ENCODE assay signal across 10 cellular contexts in the genomic region with DNA sequence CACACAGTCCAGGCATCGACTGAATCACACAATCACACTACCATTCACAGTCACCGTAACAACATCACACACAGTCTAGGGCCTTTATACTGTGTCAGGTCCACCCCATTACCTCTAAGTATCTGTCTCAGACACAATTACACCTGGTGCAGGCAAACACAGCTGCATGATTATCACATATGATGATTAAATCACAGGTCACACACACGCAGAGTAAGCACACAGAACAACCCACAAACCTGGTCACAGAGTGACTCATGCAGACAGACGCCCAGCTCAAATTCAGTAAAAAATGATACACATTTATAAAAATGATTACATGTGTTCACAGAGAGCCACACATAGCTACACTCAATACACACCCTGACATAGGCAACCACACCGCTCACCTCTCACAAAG. TPM values are rescaled to one million over a fixed set of nuclear protein-coding genes. Genes with fewer than 3 reads are reported as not detected.
DNase-seq lines count a peak whose midpoint lies in the region; ATAC-seq and TF ChIP-seq lines count a peak whose summit lies in the region.
"Had no signal": no experiment of that assay in that cellular context is flagged by ENCODE, and none has a peak within 500 bp of the region (broad histone marks: within the 10 kb centered on the region; RNA-seq: fewer than 3 reads in every experiment).

No MANE protein-coding gene starts in this region.

- no peak overlapping the region for H3K9ac ChIP-seq in MM.1S (ENCODE audit: low read length)

- no peaks in the 10 kb centered on the region for H3K9me2 ChIP-seq in MM.1S (replicated peaks; ENCODE audit: insufficient read depth, low read length)

- TF ChIP-seq CTCF in GM12864 (IDR thresholded peaks at IDR 0.05; ENCODE audit: low read depth, low read length, missing control alignments) (no peak), MM.1S (IDR thresholded peaks at IDR 0.05; ENCODE audit: low read length) (no peak), dorsolateral prefrontal cortex (IDR thresholded peaks at IDR 0.05 in 54 of 56, conservative IDR thresholded peaks at IDR 0.05 in 2 of 56; ENCODE audit: low read depth in 1 of 56, partially characterized antibody in 56 of 56) (no peak), osteoblast (IDR thresholded peaks at IDR 0.05; ENCODE audit: extremely low read depth, low read depth, low read length) (no peak)

- no peaks in the 10 kb centered on the region for H3K9me3 ChIP-seq in MM.1S (replicated peaks; ENCODE audit: insufficient read depth, low read length)
- no peaks in the 10 kb centered on the region for H3K9me3 ChIP-seq in osteoblast (ENCODE audit: low read depth, low read length)
- H3K9me3 ChIP-seq: sigmoid colon had no signal

- H3K4me2 ChIP-seq in MM.1S (ENCODE audit: low read depth, low read length), result peak overlapping the region; percentile 62; the same call in 1 of the 2 replicates
- H3K4me2 ChIP-seq in osteoblast (ENCODE audit: insufficient read depth, low read length), result peak overlapping the region; percentile 82

- intact Hi-C loops in dorsolateral prefrontal cortex (cut with DNase I), result loop anchor here (2.0 kb wide), 2 partner anchors 55 to 193 kb away; a partner anchor contains a TSS
- intact Hi-C loops in posterior cingulate gyrus (cut with DNase I), result loop anchor here (2.0 kb wide), 2 partner anchors 21 to 47 kb away; a partner anchor contains a TSS

- H4K20me1 ChIP-seq in MM.1S (ENCODE audit: insufficient read depth, low read length) (no peaks in the 10 kb centered on the region), osteoblast (ENCODE audit: insufficient read depth, low read length) (peaks cover 7% of the 10 kb centered on the region)

- peaks cover 10% of the 10 kb centered on the region for H3K79me2 ChIP-seq in MM.1S (ENCODE audit: low read length)
- peaks cover 47% of the 10 kb centered on the region for H3K79me2 ChIP-seq in osteoblast (ENCODE audit: insufficient read depth, low read length)

- no peak overlapping the region for H2AFZ ChIP-seq in MM.1S (ENCODE audit: low read length)
- no peak overlapping the region for H2AFZ ChIP-seq in osteoblast (ENCODE audit: low read length)

- H3K4me3 ChIP-seq in GM12864 (ENCODE audit: low read depth, low read length) (peak overlapping the region; percentile 92; the same call in 1 of the 2 replicates), MM.1S (ENCODE audit: low read length) (peak overlapping the region; percentile 90; the same call in 1 of the 2 replicates), dorsolateral prefrontal cortex (peak overlapping the region in 56 of 59 donors; percentile 70 to 98 (median 86)), osteoblast (ENCODE audit: insufficient read depth, low read length) (peak overlapping the region; percentile 91)

- H3K27me3 ChIP-seq in MM.1S (replicated peaks; ENCODE audit: insufficient read depth, low read length), result no peaks in the 10 kb centered on the region
- no peaks in the 10 kb centered on the region for H3K27me3 ChIP-seq in dorsolateral prefrontal cortex
- no peaks in the 10 kb centered on the region for H3K27me3 ChIP-seq in osteoblast (ENCODE audit: insufficient read depth, low read length)
- H3K27me3 ChIP-seq: sigmoid colon had no signal

- peaks cover 7% of the 10 kb centered on the region; the same call in 1 of the 2 replicates for H3K4me1 ChIP-seq in MM.1S (ENCODE audit: low read length)
- peaks cover 20% of the 10 kb centered on the region for H3K4me1 ChIP-seq in osteoblast (ENCODE audit: insufficient read depth, low read length)

- H3K36me3 ChIP-seq in MM.1S (replicated peaks; ENCODE audit: insufficient read depth, low read length) (no peaks in the 10 kb centered on the region), osteoblast (ENCODE audit: insufficient read depth, low read length) (no peaks in the 10 kb centered on the region)

- H3F3A ChIP-seq in MM.1S (ENCODE audit: insufficient read depth, low read length), result no peaks in the 10 kb centered on the region

- H3K27ac ChIP-seq in MM.1S (ENCODE audit: low read length) (no peak overlapping the region), dorsolateral prefrontal cortex (peak overlapping the region in 1 of 59 donors; percentile 40), osteoblast (ENCODE audit: low read depth, low read length) (peak overlapping the region; percentile 48)

- ATAC-seq in GM19467 (IDR thresholded peaks at IDR 0.05; ENCODE audit: unreplicated experiment), result no peak

- DNase-seq in GM12864 (ENCODE audit: low read depth) (no peak), MM.1S (no peak), dorsolateral prefrontal cortex (no peak), osteoblast (ENCODE audit: insufficient read length, low spot score, missing footprints) (no peak), NCI-H2107 (lab: John Stamatoyannopoulos, UW) (no peak), posterior cingulate gyrus (no peak), DMS 273 (lab: John Stamatoyannopoulos, UW; ENCODE audit: unreplicated experiment) (no peak)
- DNase-seq: activated naive CD8-positive, alpha-beta T cell treated with anti-CD3 and anti-CD28 coated beads, Interleukin-2, amount 10 ng/mL, durations not matched to agents 7 days and 5 days; sigmoid colon had no signal

RNA-seq across cellular contexts. Expression of a gene that starts 1.2 kb away (rescaled TPM):
- total RNA-seq in dorsolateral prefrontal cortex, result 1 to 10 TPM; 2.1 to 6.1 (median 3.3) TPM
- 2.5 and 3.5 TPM in 2 replicates for total RNA-seq in osteoblast

RNA-seq across cellular contexts. Expression of a gene that starts 20.4 kb away (rescaled TPM):
- 10 to 100 TPM; 26.9 to 56.2 (median 37.1) TPM for total RNA-seq in dorsolateral prefrontal cortex
- 23.9 and 29.3 TPM in 2 replicates for total RNA-seq in osteoblast

RNA-seq across cellular contexts. Expression of a gene that starts 27.7 kb away (rescaled TPM):
- total RNA-seq in dorsolateral prefrontal cortex (10 to 100 TPM in 90 of 120 experiments, 1 to 10 TPM in 30; 4.6 to 29.0 (median 12.6) TPM), osteoblast (1.1 and 1.5 TPM in 2 replicates)

RNA-seq across cellular contexts. Expression of a gene that starts 36.9 kb away (rescaled TPM):
- total RNA-seq in dorsolateral prefrontal cortex (1 to 10 TPM; 1.3 to 6.9 (median 3.7) TPM), osteoblast (1.2 and 1.4 TPM in 2 replicates)

RNA-seq across cellular contexts. Expression of a gene that starts 46.9 kb away (rescaled TPM):
- total RNA-seq in dorsolateral prefrontal cortex (10 to 100 TPM in 91 of 120 experiments, 1 to 10 TPM in 29; 7.8 to 17.2 (median 10.9) TPM), osteoblast (8.7 and 8.8 TPM in 2 replicates)
